ENCODE assay signal across 18 cellular contexts in genomic region chr5:84218546-84218945, GRCh38.
DNase-seq lines count a peak whose midpoint lies in the region; ATAC-seq and TF ChIP-seq lines count a peak whose summit lies in the region.
"Had no signal": no experiment of that assay in that cellular context is flagged by ENCODE, and none has a peak within 500 bp of the region (broad histone marks: within the 10 kb centered on the region; RNA-seq: fewer than 3 reads in every experiment).

No MANE protein-coding gene starts in this region.

- no peaks in the 10 kb centered on the region for H3K27me3 ChIP-seq in SK-N-SH (ENCODE audit: insufficient read depth)
- H3K27me3 ChIP-seq in foreskin keratinocyte: no peaks in the 10 kb centered on the region
- H3K27me3 ChIP-seq: BE2C, pancreas, suprapubic skin had no signal

- H3K4me1 ChIP-seq in SK-N-SH (ENCODE audit: control insufficient read depth in 1 of 2, insufficient read depth in 2 of 2, low read depth in 1 of 2, low read length in 1 of 2) (no peaks in the 10 kb centered on the region; a peak in 3 of 4 replicates), foreskin keratinocyte (peaks cover 4% of the 10 kb centered on the region)
- H3K4me1 ChIP-seq: BE2C, lower lobe of right lung, pancreas, suprapubic skin had no signal

- no peak for TF ChIP-seq RAD21 in SK-N-SH (IDR thresholded peaks at IDR 0.05; ENCODE audit: low read length)

- H3K4me1 Mint-ChIP-seq in stimulated activated effector memory CD8-positive, alpha-beta T cell treated with anti-CD3 and anti-CD28 coated beads, Interleukin-12 subunit alpha, Interleukin-12 subunit beta, amount 100 ng/mL, for 72 hours: no peaks in the 10 kb centered on the region

- H3K9me3 Mint-ChIP-seq in stimulated activated effector memory CD8-positive, alpha-beta T cell treated with anti-CD3 and anti-CD28 coated beads, Interleukin-12 subunit alpha, Interleukin-12 subunit beta, amount 100 ng/mL, for 72 hours: peaks cover 11% of the 10 kb centered on the region
- H3K9me3 Mint-ChIP-seq: activated CD4-positive, alpha-beta memory T cell treated with anti-CD3 and anti-CD28 coated beads for 36 hours had no signal

- no peak overlapping the region for H3K4me2 ChIP-seq in SK-N-SH

- no peak for TF ChIP-seq EP300 in SK-N-SH (IDR thresholded peaks at IDR 0.05; ENCODE audit: borderline replicate concordance in 1 of 2, low read depth in 1 of 2, low read length in 1 of 2)

- no peak overlapping the region for H3K27ac Mint-ChIP-seq in stimulated activated effector memory CD8-positive, alpha-beta T cell treated with anti-CD3 and anti-CD28 coated beads, Interleukin-12 subunit alpha, Interleukin-12 subunit beta, amount 100 ng/mL, for 72 hours
- H3K27ac Mint-ChIP-seq: activated CD4-positive, alpha-beta memory T cell treated with anti-CD3 and anti-CD28 coated beads for 36 hours; activated T-cell treated with anti-CD3 and anti-CD28 coated beads, Interleukin-2, amount 50 U/mL, for 72 hours had no signal

- ATAC-seq in SK-N-SH treated with all-trans-retinoic acid at 6 μM for 48 hours (peak; percentile 44), foreskin keratinocyte (peak; percentile 59), GM19351 (IDR thresholded peaks at IDR 0.05; ENCODE audit: unreplicated experiment) (no peak), GM21619 (IDR thresholded peaks at IDR 0.05; ENCODE audit: unreplicated experiment) (no peak)
- ATAC-seq in stimulated activated effector memory CD8-positive, alpha-beta T cell treated with anti-CD3 and anti-CD28 coated beads, Interleukin-12 subunit alpha, Interleukin-12 subunit beta, amount 100 ng/mL, for 72 hours: peak; percentile 31
- ATAC-seq: activated T-cell treated with anti-CD3 and anti-CD28 coated beads, Interleukin-2, amount 50 U/mL, for 72 hours; pancreas had no signal

- no peak overlapping the region for H3K27ac ChIP-seq in SK-N-SH (ENCODE audit: low read depth in 2 of 2, low read length in 1 of 2)
- no peak overlapping the region for H3K27ac ChIP-seq in foreskin keratinocyte
- H3K27ac ChIP-seq: 22Rv1, lower lobe of right lung, pancreas, suprapubic skin had no signal

- no peak overlapping the region for H2AFZ ChIP-seq in SK-N-SH (ENCODE audit: low read depth)

- DNase-seq in SK-N-SH: no peak
- peak; percentile 4 for DNase-seq in RKO (ENCODE audit: low spot score)
- no peak for DNase-seq in foreskin keratinocyte
- DNase-seq in stimulated activated effector memory CD8-positive, alpha-beta T cell treated with anti-CD3 and anti-CD28 coated beads, Interleukin-12 subunit alpha, Interleukin-12 subunit beta, amount 100 ng/mL, for 72 hours (ENCODE audit: low spot score in 2 of 2): no peak
- DNase-seq in NOMO-1 treated with DMSO at 0.1 percent for 48 hours (lab: John Stamatoyannopoulos, UW; ENCODE audit: unreplicated experiment): no peak
- DNase-seq: activated CD4-positive, alpha-beta memory T cell treated with anti-CD3 and anti-CD28 coated beads for 36 hours; activated T-cell treated with anti-CD3 and anti-CD28 coated beads, Interleukin-2, amount 50 U/mL, for 72 hours; BE2C; lower lobe of right lung; NCI-H1436 treated with DMSO at 0.1 percent for 48 hours; NCI-H82; stimulated activated CD4-positive, alpha-beta T cell treated with anti-CD3 and anti-CD28 coated beads, Interleukin-4, amount 100 ng/mL, for 1 hour had no signal

- H3K9me3 ChIP-seq in SK-N-SH: no peaks in the 10 kb centered on the region
- H3K9me3 ChIP-seq: BE2C, lower lobe of right lung, pancreas, suprapubic skin had no signal

- 61% methylated on average over 4 of the region's 5 CpGs for WGBS in SK-N-SH (ENCODE audit: low lambda C conversion rate)

- H3F3A ChIP-seq in SK-N-SH (replicated peaks; ENCODE audit: insufficient read depth): no peaks in the 10 kb centered on the region

- peaks cover 0 to 12% of the 10 kb centered on the region in 2 experiments for H3K36me3 ChIP-seq in SK-N-SH (replicated peaks in 1 of 2; ENCODE audit: control insufficient read depth in 1 of 2, insufficient read depth in 2 of 2, low read length in 1 of 2)
- H3K36me3 ChIP-seq: BE2C, lower lobe of right lung, pancreas, suprapubic skin had no signal

- no peak overlapping the region for H3K4me3 ChIP-seq in SK-N-SH (ENCODE audit: low read depth in 2 of 2, low read length in 1 of 2)
- H3K4me3 ChIP-seq: lower lobe of right lung, pancreas, suprapubic skin had no signal

- no peaks in the 10 kb centered on the region for H3K9me2 ChIP-seq in SK-N-SH

- TF ChIP-seq CTCF in SK-N-SH (IDR thresholded peaks at IDR 0.05) (no peak), foreskin keratinocyte (conservative IDR thresholded peaks at IDR 0.05) (no peak)

- H3K4me3 Mint-ChIP-seq in stimulated activated effector memory CD8-positive, alpha-beta T cell treated with anti-CD3 and anti-CD28 coated beads, Interleukin-12 subunit alpha, Interleukin-12 subunit beta, amount 100 ng/mL, for 72 hours: no peak overlapping the region
- H3K4me3 Mint-ChIP-seq: activated CD4-positive, alpha-beta memory T cell treated with anti-CD3 and anti-CD28 coated beads for 36 hours; activated T-cell treated with anti-CD3 and anti-CD28 coated beads, Interleukin-2, amount 50 U/mL, for 72 hours had no signal

- CTCF ChIA-PET in SK-N-SH (lab: Yijun Ruan, JAX): no interaction called here

- H3K79me2 ChIP-seq in SK-N-SH (ENCODE audit: insufficient read depth): peaks cover 3% of the 10 kb centered on the region

- no peaks in the 10 kb centered on the region for H3K36me3 Mint-ChIP-seq in stimulated activated effector memory CD8-positive, alpha-beta T cell treated with anti-CD3 and anti-CD28 coated beads, Interleukin-12 subunit alpha, Interleukin-12 subunit beta, amount 100 ng/mL, for 72 hours
- H3K36me3 Mint-ChIP-seq: activated CD4-positive, alpha-beta memory T cell treated with anti-CD3 and anti-CD28 coated beads for 36 hours had no signal

- no peaks in the 10 kb centered on the region for H4K20me1 ChIP-seq in SK-N-SH (ENCODE audit: insufficient read depth)

- no peak overlapping the region for H3K9ac ChIP-seq in SK-N-SH

- POLR2A ChIA-PET in SK-N-SH (lab: Yijun Ruan, JAX): no interaction called here

TF ChIP-seq in SK-N-SH treated with all-trans-retinoic acid at 6 μM for 48 hours, 23 proteins besides CTCF, POLR2A, EP300 and RAD21 (continues in another document):
- no peak for TF ChIP-seq TOX (CRISPR knock-in tag; IDR thresholded peaks at IDR 0.05; ENCODE audit: borderline replicate concordance)
- TF ChIP-seq ARNTL (CRISPR knock-in tag; IDR thresholded peaks at IDR 0.05; ENCODE audit: borderline replicate concordance, low read depth): no peak
- TF ChIP-seq CREB5 (CRISPR knock-in tag; IDR thresholded peaks at IDR 0.05; ENCODE audit: low read depth): no peak
- no peak for TF ChIP-seq CSRNP3 (CRISPR knock-in tag; IDR thresholded peaks at IDR 0.05)
- TF ChIP-seq ZFP3 (CRISPR knock-in tag; IDR thresholded peaks at IDR 0.05): no peak

TF ChIP-seq in SK-N-SH, 30 proteins besides CTCF, POLR2A, EP300 and RAD21:
- TF ChIP-seq GATA2 (CRISPR knock-in tag; IDR thresholded peaks at IDR 0.05): no peak
- no peak for TF ChIP-seq TAF1 (IDR thresholded peaks at IDR 0.05; ENCODE audit: borderline replicate concordance, low read depth, low read length)
- no peak for TF ChIP-seq IRF3 (IDR thresholded peaks at IDR 0.05; ENCODE audit: low read depth, low read length)
TF ChIP-seq in SK-N-SH: peak in this region for 0.

Comparison
In these comparisons a context has a peak if more than half of its experiments do, and no peak if none do; other contexts are left out.
1. ATAC-seq: peak in SK-N-SH treated with all-trans-retinoic acid at 6 μM for 48 hours (single experiment), foreskin keratinocyte (single experiment) and stimulated activated effector memory CD8-positive, alpha-beta T cell treated with anti-CD3 and anti-CD28 coated beads, Interleukin-12 subunit alpha, Interleukin-12 subunit beta, amount 100 ng/mL, for 72 hours (single experiment); none in GM19351 (single experiment) and GM21619 (single experiment).